9 cellular contexts compared by ENCODE assay signal in genomic region chr12:24172031-24172772, GRCh38.
A peak's percentile ranks its signal among the peaks of the same experiment; 100 is the strongest.
DNase-seq lines count a peak whose midpoint lies in the region; ATAC-seq and TF ChIP-seq lines count a peak whose summit lies in the region.
"Had no signal": no experiment of that assay in that cellular context is flagged by ENCODE, and none has a peak within 500 bp of the region (broad histone marks: within the 10 kb centered on the region; RNA-seq: fewer than 3 reads in every experiment).

No MANE protein-coding gene starts in this region.

- no peak for TF ChIP-seq CTCF in dorsolateral prefrontal cortex (IDR thresholded peaks at IDR 0.05 in 54 of 56, conservative IDR thresholded peaks at IDR 0.05 in 2 of 56; ENCODE audit: low read depth in 1 of 56, partially characterized antibody in 56 of 56)

- in situ Hi-C loops in KBM-7 (cut with MboI; ENCODE audit: low pct_unique_long_range_greater_than_20kb, low sequenced_read_pairs) = no loop called here

- H3K27ac ChIP-seq in HUES6 (ENCODE audit: low read depth, low read length) (0 out of 2 replicates have a peak overlapping the region, but pooled peaks have one; percentile 34), dorsolateral prefrontal cortex (no peak overlapping the region)

- H3K36me3 ChIP-seq in HUES6 (ENCODE audit: control insufficient read depth, insufficient read depth, low read length) = no peaks in the 10 kb centered on the region

- H3K9me3 ChIP-seq in HUES6 (ENCODE audit: control insufficient read depth, insufficient read depth, low read depth, low read length) = no peaks in the 10 kb centered on the region

- no peaks in the 10 kb centered on the region for H3K27me3 ChIP-seq in HUES6 (ENCODE audit: control insufficient read depth, insufficient read depth, low read length)
- no peaks in the 10 kb centered on the region for H3K27me3 ChIP-seq in dorsolateral prefrontal cortex

- no peak overlapping the region for H3K9ac ChIP-seq in HUES6 (ENCODE audit: low read length)

- no peak overlapping the region for H3K4me3 ChIP-seq in HUES6 (ENCODE audit: low read depth, low read length)
- H3K4me3 ChIP-seq in dorsolateral prefrontal cortex = no peak overlapping the region

- DNase-seq in sciatic nerve (ENCODE audit: low spot score) = no peak
- no peak for DNase-seq in LoVo (ENCODE audit: low spot score)
- DNase-seq in NCI-H69 (lab: John Stamatoyannopoulos, UW) = no peak
- no peak for DNase-seq in dorsolateral prefrontal cortex
- no peak for DNase-seq in KBM-7
- DNase-seq: Kasumi-1 had no signal

- peaks cover 12% of the 10 kb centered on the region for H3K4me1 ChIP-seq in HUES6 (ENCODE audit: control insufficient read depth, insufficient read depth, low read length)

- ATAC-seq in GM19035 (IDR thresholded peaks at IDR 0.05; ENCODE audit: unreplicated experiment) (peak; percentile 82), HG02759 (IDR thresholded peaks at IDR 0.05; ENCODE audit: unreplicated experiment) (peak; percentile 70), sciatic nerve (peak; percentile 10)

- intact Hi-C loops in sciatic nerve (cut with DNase I) = loop anchor here (10.0 kb wide), 1 partner anchor 1327 kb away; no protein-coding TSS in a partner anchor
- intact Hi-C loops in dorsolateral prefrontal cortex (cut with DNase I) = no loop called here

Comparison
In these comparisons a context has a peak if more than half of its experiments do, and no peak if none do; other contexts are left out.
1. ATAC-seq: peak in every context shown above with its lines; median percentile 82 in GM19035; 70 in HG02759; 10 in sciatic nerve.